Comparison of ENCODE assay signal across 12 cellular contexts in the genomic region with DNA sequence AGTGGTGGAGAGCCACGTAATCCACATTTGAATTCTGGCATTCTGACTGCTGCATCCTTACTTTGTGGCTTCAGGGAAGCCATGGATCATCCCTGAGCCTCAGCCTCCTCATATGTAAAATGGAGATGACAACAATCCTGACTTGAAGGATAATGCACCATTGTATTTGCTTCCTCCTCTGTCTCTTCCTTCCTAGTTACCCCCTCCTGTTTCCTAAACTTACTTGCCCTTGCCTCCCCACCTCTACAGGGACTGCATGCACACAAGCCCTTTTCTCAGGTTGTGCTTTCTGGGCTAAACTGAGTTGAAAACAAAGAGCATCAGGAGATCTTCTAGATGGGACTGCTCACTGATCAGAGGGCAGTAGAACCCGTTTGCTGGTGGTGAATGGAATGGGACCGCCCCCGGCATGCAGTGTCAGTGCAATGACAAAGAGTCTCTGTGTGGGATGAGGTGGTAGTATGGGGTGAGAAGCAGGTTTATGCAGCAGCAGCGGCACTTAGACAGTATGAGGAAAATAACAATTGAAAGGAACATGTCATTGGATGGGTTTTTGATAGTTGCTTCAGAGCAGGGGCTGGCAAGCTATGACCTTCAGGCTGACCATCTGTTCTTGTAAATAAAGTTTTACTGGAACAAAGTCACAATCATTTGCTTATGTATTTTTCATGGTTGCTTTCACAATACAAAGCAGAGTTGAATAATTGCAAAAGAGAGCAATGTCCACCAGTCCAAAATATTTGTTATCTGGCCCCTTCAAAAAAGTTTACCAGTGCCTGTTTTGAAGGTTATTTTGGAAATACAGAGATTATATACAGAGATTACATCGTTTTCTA. TPM values are rescaled to one million over a fixed set of nuclear protein-coding genes. Genes with fewer than 3 reads are reported as not detected.
"Had no signal": no experiment of that assay in that cellular context is flagged by ENCODE, and none has a peak within 500 bp of the region (broad histone marks: within the 10 kb centered on the region; RNA-seq: fewer than 3 reads in every experiment).

No MANE protein-coding gene starts in this region.

- H3K27ac ChIP-seq: pancreas, tibial nerve had no signal

- H3K9me3 ChIP-seq: pancreas, tibial nerve had no signal

- H3K36me3 ChIP-seq: pancreas, tibial nerve had no signal

- H3K4me3 ChIP-seq: pancreas, tibial nerve had no signal

- H3K27me3 ChIP-seq: pancreas, tibial nerve had no signal

- DNase-seq: activated B cell treated with CpG ODN at 0.5 μM for 24 hours; activated CD4-positive, alpha-beta T cell treated with anti-CD3 and anti-CD28 coated beads, Interleukin-2, amount 50 U/mL, for 4 hours; activated CD8-positive, alpha-beta memory T cell treated with anti-CD3 and anti-CD28 coated beads, Interleukin-2, amount 10 ng/mL, durations not matched to agents 7 days and 5 days; activated effector memory CD4-positive, alpha-beta T cell treated with Interleukin-2 at 50 U/mL for 16 hours; activated T-cell treated with anti-CD3 and anti-CD28 coated beads, Interleukin-2, amount 50 U/mL, for 24 hours; central memory CD4-positive, alpha-beta T cell; cortex of kidney; effector CD8-positive, alpha-beta T cell; left cardiac atrium; pancreas; stimulated activated CD4-positive, alpha-beta T cell treated with anti-CD3 and anti-CD28 coated beads, Interleukin-15, amount 100 ng/mL, for 24 hours had no signal

- ATAC-seq: activated CD8-positive, alpha-beta memory T cell treated with anti-CD3 and anti-CD28 coated beads, Interleukin-2, amount 10 ng/mL, durations not matched to agents 7 days and 5 days; left cardiac atrium; pancreas had no signal

RNA-seq across cellular contexts. Expression of gene ADAMTS1, which starts 6.1 kb away (rescaled TPM):
- total RNA-seq: activated B cell treated with CpG ODN at 0.5 μM for 24 hours had no signal
